ENCODE assay signal across 1 cellular context in genomic region chr12:81257952-81258551, GRCh38.
TF ChIP-seq lines count a peak whose summit lies in the region.

No MANE protein-coding gene starts in this region.

TF ChIP-seq in WTC11, 78 proteins besides CTCF, POLR2A, EP300 and RAD21 (continued from another document):
- TF ChIP-seq HMGXB4 (CRISPR knock-in tag; IDR thresholded peaks at IDR 0.05) = no peak
- TF ChIP-seq ZNF423 (CRISPR knock-in tag; IDR thresholded peaks at IDR 0.05) = no peak
